ENCODE assay signal across 12 cellular contexts in the genomic region with DNA sequence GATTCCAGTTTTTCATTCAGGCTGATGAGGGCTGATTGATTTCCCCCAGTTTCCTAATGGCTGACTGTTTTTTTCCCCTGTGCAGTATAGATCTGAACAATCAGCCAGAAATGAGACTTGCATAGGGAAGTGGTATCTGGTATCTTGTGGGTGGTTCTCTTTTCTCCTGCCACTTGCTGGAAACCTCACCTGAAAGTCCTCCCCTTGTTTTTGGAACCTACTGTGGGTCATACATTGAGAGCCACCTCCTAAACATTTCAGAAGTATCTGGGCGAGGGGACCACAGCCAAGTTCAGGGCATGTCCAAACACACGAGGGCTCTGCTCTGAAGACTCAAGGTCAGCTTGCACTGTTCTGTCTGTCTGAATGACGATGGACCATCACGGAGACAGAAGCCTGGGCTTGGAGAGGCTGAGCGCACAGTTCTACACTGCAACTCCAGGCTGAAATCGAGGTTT. TPM values are rescaled to one million over a fixed set of nuclear protein-coding genes. Genes with fewer than 3 reads are reported as not detected.
DNase-seq lines count a peak whose midpoint lies in the region; ATAC-seq and TF ChIP-seq lines count a peak whose summit lies in the region.
"Had no signal": no experiment of that assay in that cellular context is flagged by ENCODE, and none has a peak within 500 bp of the region (broad histone marks: within the 10 kb centered on the region; RNA-seq: fewer than 3 reads in every experiment).

No MANE protein-coding gene starts in this region.

- peaks cover 46% of the 10 kb centered on the region for H3K4me1 Mint-ChIP-seq in activated CD4-positive, alpha-beta T cell treated with anti-CD3 and anti-CD28 coated beads, Interleukin-2, amount 10 ng/mL, durations not matched to agents 7 days and 5 days
- H3K4me1 Mint-ChIP-seq in neural crest cell: peaks cover 28% of the 10 kb centered on the region
- H3K4me1 Mint-ChIP-seq in osteocyte (ENCODE audit: unreplicated experiment): peaks cover 32% of the 10 kb centered on the region

- POLR2A ChIA-PET in activated CD4-positive, alpha-beta T cell treated with anti-CD3 and anti-CD28 coated beads, Interleukin-2, amount 10 ng/mL, durations not matched to agents 7 days and 5 days (lab: Charles Lee): no interaction called here

- H3K27ac Mint-ChIP-seq in activated CD4-positive, alpha-beta T cell treated with anti-CD3 and anti-CD28 coated beads, Interleukin-2, amount 10 ng/mL, durations not matched to agents 7 days and 5 days: peak overlapping the region; percentile 28
- peak overlapping the region; percentile 47 for H3K27ac Mint-ChIP-seq in neural crest cell (ENCODE audit: unreplicated experiment)
- no peak overlapping the region for H3K27ac Mint-ChIP-seq in osteocyte (ENCODE audit: unreplicated experiment)
- H3K27ac Mint-ChIP-seq: IgD-negative memory B cell, progenitor cell of endocrine pancreas had no signal

- ATAC-seq in GM21723 (IDR thresholded peaks at IDR 0.05; ENCODE audit: unreplicated experiment): peak; percentile 69

- DNase-seq in activated CD4-positive, alpha-beta T cell treated with anti-CD3 and anti-CD28 coated beads, Interleukin-2, amount 10 ng/mL, durations not matched to agents 7 days and 5 days: no peak
- DNase-seq in activated CD4-positive, alpha-beta T cell treated with anti-CD3 and anti-CD28 coated beads for 4 hours: no peak
- DNase-seq in MV-4-11 (lab: John Stamatoyannopoulos, UW) (peak; percentile 73), neural crest cell (ENCODE audit: low read depth, low spot score) (no peak), posterior vena cava (ENCODE audit: low spot score) (no peak), NCI-H510A (lab: John Stamatoyannopoulos, UW) (no peak), osteocyte (ENCODE audit: extremely low spot score, unreplicated experiment) (no peak)
- DNase-seq: dorsolateral prefrontal cortex, PC-9 had no signal

- TF ChIP-seq CTCF in neural crest cell (conservative IDR thresholded peaks at IDR 0.05) (no peak), osteocyte (IDR thresholded peaks at IDR 0.05) (no peak)

- peaks cover 12% of the 10 kb centered on the region for H3K27me3 Mint-ChIP-seq in activated CD4-positive, alpha-beta T cell treated with anti-CD3 and anti-CD28 coated beads, Interleukin-2, amount 10 ng/mL, durations not matched to agents 7 days and 5 days
- peaks cover 27% of the 10 kb centered on the region for H3K27me3 Mint-ChIP-seq in neural crest cell (ENCODE audit: low read depth)
- H3K27me3 Mint-ChIP-seq in osteocyte (ENCODE audit: unreplicated experiment): no peaks in the 10 kb centered on the region
- H3K27me3 Mint-ChIP-seq: IgD-negative memory B cell had no signal

- no peak overlapping the region for H3K4me3 Mint-ChIP-seq in activated CD4-positive, alpha-beta T cell treated with anti-CD3 and anti-CD28 coated beads, Interleukin-2, amount 10 ng/mL, durations not matched to agents 7 days and 5 days
- H3K4me3 Mint-ChIP-seq in neural crest cell: no peak overlapping the region
- no peak overlapping the region for H3K4me3 Mint-ChIP-seq in osteocyte (ENCODE audit: unreplicated experiment)

- peaks cover 5% of the 10 kb centered on the region for H3K9me3 Mint-ChIP-seq in activated CD4-positive, alpha-beta T cell treated with anti-CD3 and anti-CD28 coated beads, Interleukin-2, amount 10 ng/mL, durations not matched to agents 7 days and 5 days
- H3K9me3 Mint-ChIP-seq in neural crest cell (no peaks in the 10 kb centered on the region), osteocyte (ENCODE audit: unreplicated experiment) (peaks cover 4% of the 10 kb centered on the region)
- H3K9me3 Mint-ChIP-seq: IgD-negative memory B cell had no signal

- CTCF ChIA-PET in activated CD4-positive, alpha-beta T cell treated with anti-CD3 and anti-CD28 coated beads, Interleukin-2, amount 10 ng/mL, durations not matched to agents 7 days and 5 days (lab: Charles Lee): interaction anchor here (0.6 to 1.4 kb wide), 3 partner anchors 9 to 97 kb away, joined by 3 to 4 read pairs (median 3); no protein-coding TSS in a partner anchor

- intact Hi-C loops in posterior vena cava (cut with DNase I): no loop called here

- peaks cover 7% of the 10 kb centered on the region for H3K36me3 Mint-ChIP-seq in activated CD4-positive, alpha-beta T cell treated with anti-CD3 and anti-CD28 coated beads, Interleukin-2, amount 10 ng/mL, durations not matched to agents 7 days and 5 days (ENCODE audit: low read depth)
- H3K36me3 Mint-ChIP-seq in neural crest cell (ENCODE audit: low read depth): no peaks in the 10 kb centered on the region
- H3K36me3 Mint-ChIP-seq in osteocyte (ENCODE audit: unreplicated experiment): no peaks in the 10 kb centered on the region
- H3K36me3 Mint-ChIP-seq: IgD-negative memory B cell had no signal

RNA-seq across cellular contexts. Expression of a gene that starts 19.3 kb away (rescaled TPM):
- not detected for total RNA-seq in activated CD4-positive, alpha-beta T cell treated with anti-CD3 and anti-CD28 coated beads, Interleukin-2, amount 10 ng/mL, durations not matched to agents 7 days and 5 days
- total RNA-seq in neural crest cell (0.14 TPM in 1 of 2 replicates, not detected in the other), posterior vena cava (not detected), osteocyte (54.9 and 61.2 TPM in 2 replicates)

Comparison
In these comparisons a context has a peak if more than half of its experiments do, and no peak if none do; other contexts are left out.
1. RNA of a gene that starts 19.3 kb away (total RNA-seq): 54.9 to 61.2 TPM in osteocyte; not detected in posterior vena cava, not detected in activated CD4-positive, alpha-beta T cell treated with anti-CD3 and anti-CD28 coated beads, Interleukin-2, amount 10 ng/mL, durations not matched to agents 7 days and 5 days and 0.14 TPM in neural crest cell; every median in the first group is over 10 times any median in the second.